8 cellular contexts compared by ENCODE assay signal in the genomic region with DNA sequence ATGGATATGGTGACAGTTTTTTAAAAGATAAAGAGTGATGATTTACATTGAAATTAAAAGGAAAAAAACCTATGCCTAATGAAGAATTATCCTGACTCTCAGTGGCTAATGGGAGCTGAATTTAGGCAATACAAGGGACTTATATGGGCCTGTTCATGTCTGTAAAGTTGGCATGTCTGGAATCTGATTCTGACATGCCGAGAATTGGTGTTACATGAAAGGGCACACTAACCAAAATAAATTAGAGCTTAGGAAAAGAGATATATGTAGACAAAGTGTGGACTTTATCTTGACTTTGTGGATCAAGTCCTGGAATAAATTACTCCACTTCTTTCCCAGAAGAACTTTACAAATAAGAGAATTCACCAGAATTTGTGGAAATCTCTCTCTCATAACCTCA. TPM values are rescaled to one million over a fixed set of nuclear protein-coding genes. Genes with fewer than 3 reads are reported as not detected.
A peak's percentile ranks its signal among the peaks of the same experiment; 100 is the strongest.
DNase-seq lines count a peak whose midpoint lies in the region; ATAC-seq and TF ChIP-seq lines count a peak whose summit lies in the region.

No MANE protein-coding gene starts in this region.

- no peak for TF ChIP-seq EP300 in upper lobe of left lung (IDR thresholded peaks at IDR 0.05)

- CTCF ChIA-PET in activated naive CD4-positive, alpha-beta T cell treated with anti-CD3 and anti-CD28 coated beads for 36 hours (lab: Charles Lee): interaction anchor here (0.6 to 2.2 kb wide), 5 partner anchors 10 to 881 kb away, joined by 3 to 14 read pairs (median 3); a partner anchor contains a TSS

- no peaks in the 10 kb centered on the region for H3K9me3 ChIP-seq in right lobe of liver
- no peaks in the 10 kb centered on the region for H3K9me3 ChIP-seq in upper lobe of left lung

- peaks cover 0 to 17% (median 7%) of the 10 kb centered on the region in 4 donors for H3K4me1 ChIP-seq in right lobe of liver
- H3K4me1 ChIP-seq in upper lobe of left lung: peaks cover 23 to 46% (median 36%) of the 10 kb centered on the region in 4 donors

- H3K36me3 ChIP-seq in right lobe of liver (no peaks in the 10 kb centered on the region), upper lobe of left lung (peaks cover 0 to 4% (median 0%) of the 10 kb centered on the region in 4 donors)

- H3K27me3 ChIP-seq in right lobe of liver (no peaks in the 10 kb centered on the region), upper lobe of left lung (no peaks in the 10 kb centered on the region)

- 0% methylated on average over 1 of the region's 1 CpG for WGBS in right lobe of liver (ENCODE audit: insufficient coverage, low coverage, low lambda C conversion rate, missing lambda C conversion rate)
- 18 to 33% methylated on average over 1 of the region's 1 CpG for WGBS in upper lobe of left lung, 2 donors

- TF ChIP-seq POLR2A in right lobe of liver (IDR thresholded peaks at IDR 0.05) (no peak), upper lobe of left lung (IDR thresholded peaks at IDR 0.05) (no peak)

- no peaks in the 10 kb centered on the region for H3K9me3 Mint-ChIP-seq in activated naive CD4-positive, alpha-beta T cell treated with anti-CD3 and anti-CD28 coated beads for 36 hours

- peaks cover 17% of the 10 kb centered on the region for H3K36me3 Mint-ChIP-seq in activated naive CD4-positive, alpha-beta T cell treated with anti-CD3 and anti-CD28 coated beads for 36 hours (ENCODE audit: low read depth)

- intact Hi-C loops in activated naive CD4-positive, alpha-beta T cell treated with anti-CD3 and anti-CD28 coated beads for 36 hours (cut with micrococcal nuclease): loop anchor here (5.0 kb wide), 1 partner anchor 1141 kb away; a partner anchor contains a TSS
- intact Hi-C loops in right lobe of liver (cut with DNase I): no loop called here
- intact Hi-C loops in left colon (cut with DNase I, micrococcal nuclease): loop anchor here in 1 of 2 donors (10.0 kb wide), 1 partner anchor 98 kb away; a partner anchor contains a TSS

- H3K27ac ChIP-seq in right lobe of liver (peak overlapping the region; percentile 80 to 96 (median 86)), upper lobe of left lung (peak overlapping the region; percentile 95 to 97 (median 96))

- no peak for TF ChIP-seq CTCF in astrocyte of the spinal cord (IDR thresholded peaks at IDR 0.05; ENCODE audit: low read depth, low read length)
- TF ChIP-seq CTCF in right lobe of liver (IDR thresholded peaks at IDR 0.05): no peak
- no peak for TF ChIP-seq CTCF in upper lobe of left lung (IDR thresholded peaks at IDR 0.05)

- peaks cover 55% of the 10 kb centered on the region for H3K4me1 Mint-ChIP-seq in activated naive CD4-positive, alpha-beta T cell treated with anti-CD3 and anti-CD28 coated beads for 36 hours (ENCODE audit: low read depth)

- ATAC-seq in right lobe of liver (no peak), upper lobe of left lung (ENCODE audit: low FRiP score in 2 of 2) (no peak), left colon (no peak)

- H3K27ac Mint-ChIP-seq in activated naive CD4-positive, alpha-beta T cell treated with anti-CD3 and anti-CD28 coated beads for 36 hours: peak overlapping the region; percentile 97

- H3K4me3 ChIP-seq in astrocyte of the spinal cord (ENCODE audit: low read depth, low read length) (peak overlapping the region; percentile 71), right lobe of liver (peak overlapping the region; percentile 87 to 98 (median 89)), upper lobe of left lung (peak overlapping the region; percentile 79 to 93 (median 86))

- in situ Hi-C loops in astrocyte of the spinal cord (cut with HindIII; ENCODE audit: low sequenced_read_pairs): no loop called here

- no peak for DNase-seq in activated naive CD4-positive, alpha-beta T cell treated with anti-CD3 and anti-CD28 coated beads for 36 hours
- DNase-seq in activated naive CD4-positive, alpha-beta T cell treated with Interleukin-2 at 50 U/mL for 16 hours: no peak
- peak; percentile 8 for DNase-seq in astrocyte of the spinal cord (ENCODE audit: low read depth, low spot score)
- DNase-seq in right lobe of liver: no peak
- no peak for DNase-seq in upper lobe of left lung
- no peak for DNase-seq in left colon
- DNase-seq in NCI-H146 treated with DMSO at 0.1 percent for 48 hours (lab: John Stamatoyannopoulos, UW; ENCODE audit: unreplicated experiment): no peak
- no peak for DNase-seq in NCI-H510A treated with DMSO at 0.1 percent for 48 hours (lab: John Stamatoyannopoulos, UW)

- peak overlapping the region; percentile 96 for H3K4me3 Mint-ChIP-seq in activated naive CD4-positive, alpha-beta T cell treated with anti-CD3 and anti-CD28 coated beads for 36 hours

- no peaks in the 10 kb centered on the region for H3K27me3 Mint-ChIP-seq in activated naive CD4-positive, alpha-beta T cell treated with anti-CD3 and anti-CD28 coated beads for 36 hours (ENCODE audit: low read depth)

RNA-seq across cellular contexts. Expression of a gene that starts 1.1 kb away (rescaled TPM):
- total RNA-seq in activated naive CD4-positive, alpha-beta T cell treated with anti-CD3 and anti-CD28 coated beads for 36 hours: 10 to 100 TPM; 18.0 to 19.3 TPM
- total RNA-seq in right lobe of liver: 10 to 100 TPM in 2 of 6 experiments, 1 to 10 TPM in 4; 4.9 to 14.1 (median 9.5) TPM
- total RNA-seq in upper lobe of left lung: 10 to 100 TPM; 14.8 to 24.5 (median 17.4) TPM
- total RNA-seq in left colon: 10 to 100 TPM; 22.7 to 31.6 TPM

RNA-seq across cellular contexts. Expression of a gene that starts 36.5 kb away (rescaled TPM):
- 100 to 1,000 TPM; 392 to 418 TPM for total RNA-seq in activated naive CD4-positive, alpha-beta T cell treated with anti-CD3 and anti-CD28 coated beads for 36 hours
- total RNA-seq in right lobe of liver: 1,000 to 10,000 TPM in 1 of 6 experiments, 100 to 1,000 TPM in 5; 472 to 1,038 (median 633) TPM
- 100 to 1,000 TPM; 164 to 743 (median 287) TPM for total RNA-seq in upper lobe of left lung
- 100 to 1,000 TPM; 440 to 482 TPM for total RNA-seq in left colon
